Comparison of ENCODE assay signal across 16 cellular contexts in the genomic region with DNA sequence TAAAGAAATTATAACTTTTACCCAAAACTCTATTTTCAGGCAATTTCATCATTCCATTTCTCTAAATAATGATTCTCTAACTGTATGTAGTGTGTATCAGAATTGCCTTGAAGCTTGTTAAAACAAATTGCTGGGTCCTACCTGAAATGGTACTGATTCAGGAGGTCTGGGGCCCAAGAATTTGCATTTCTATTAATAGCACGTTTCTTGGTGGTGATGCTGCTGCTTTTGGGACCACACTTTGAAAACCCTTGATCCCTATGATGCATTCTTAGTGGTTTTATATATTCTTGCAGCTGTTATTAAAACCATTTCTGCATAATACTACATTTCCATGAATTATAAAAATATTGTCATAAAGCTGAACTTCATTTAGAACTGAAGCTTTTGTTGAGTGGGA.
DNase-seq lines count a peak whose midpoint lies in the region; ATAC-seq and TF ChIP-seq lines count a peak whose summit lies in the region.
"Had no signal": no experiment of that assay in that cellular context is flagged by ENCODE, and none has a peak within 500 bp of the region (broad histone marks: within the 10 kb centered on the region; RNA-seq: fewer than 3 reads in every experiment).

No MANE protein-coding gene starts in this region.

- H3K4me1 ChIP-seq in left ventricle myocardium inferior (peaks cover 75% of the 10 kb centered on the region), HAP-1 (peaks cover 5% of the 10 kb centered on the region)
- H3K4me1 ChIP-seq: breast epithelium had no signal

- DNase-seq in left ventricle myocardium inferior (no peak), left ventricle myocardium superior (no peak), LHCN-M2 (ENCODE audit: low read depth) (peak; percentile 60), coronary artery (ENCODE audit: low spot score) (peak; percentile 19), NK-92 (lab: John Stamatoyannopoulos, UW; ENCODE audit: unreplicated experiment) (no peak), GM13976 (ENCODE audit: low spot score) (no peak), HAP-1 (ENCODE audit: low spot score in 2 of 2) (no peak)
- no peak for DNase-seq in stimulated activated naive CD8-positive, alpha-beta T cell treated with anti-CD3 and anti-CD28 coated beads, Interleukin-15, amount 100 ng/mL, for 72 hours
- DNase-seq: activated CD8-positive, alpha-beta memory T cell treated with anti-CD3 and anti-CD28 coated beads for 24 hours; activated gamma-delta T cell; NCI-H1694 treated with DMSO at 0.1 percent for 48 hours; NCI-H446 treated with DMSO at 0.1 percent for 48 hours; posterior cingulate gyrus; stimulated activated CD4-positive, alpha-beta T cell treated with anti-CD3 and anti-CD28 coated beads, Interleukin-15, amount 100 ng/mL, for 24 hours had no signal

- H3K4me3 ChIP-seq in left ventricle myocardium inferior, result no peak overlapping the region
- H3K4me3 ChIP-seq in coronary artery, result no peak overlapping the region
- no peak overlapping the region for H3K4me3 ChIP-seq in HAP-1
- H3K4me3 ChIP-seq: breast epithelium, hepatocyte had no signal

- ATAC-seq in left ventricle myocardium superior, result no peak
- ATAC-seq in stimulated activated naive CD8-positive, alpha-beta T cell treated with anti-CD3 and anti-CD28 coated beads, Interleukin-15, amount 100 ng/mL, for 72 hours, result no peak

- in situ Hi-C loops in GM13976 (cut with MboI; ENCODE audit: low sequenced_read_pairs, unreplicated experiment), result no loop called here
- in situ Hi-C loops in HAP-1 (cut with MboI; ENCODE audit: low sequenced_read_pairs), result no loop called here

- H3K36me3 ChIP-seq in left ventricle myocardium inferior, result peaks cover 15% of the 10 kb centered on the region
- no peaks in the 10 kb centered on the region for H3K36me3 ChIP-seq in HAP-1 (replicated peaks)

- H3K27ac Mint-ChIP-seq in stimulated activated naive CD8-positive, alpha-beta T cell treated with anti-CD3 and anti-CD28 coated beads, Interleukin-15, amount 100 ng/mL, for 72 hours, result peak overlapping the region in 1 of 2 donors; percentile 88

- H3K9me3 Mint-ChIP-seq in stimulated activated naive CD8-positive, alpha-beta T cell treated with anti-CD3 and anti-CD28 coated beads, Interleukin-15, amount 100 ng/mL, for 72 hours, result peaks cover 10 to 13% of the 10 kb centered on the region in 2 donors

- TF ChIP-seq CTCF in left ventricle myocardium inferior (IDR thresholded peaks at IDR 0.05; ENCODE audit: borderline replicate concordance) (no peak), coronary artery (IDR thresholded peaks at IDR 0.05) (no peak), GM13976 (IDR thresholded peaks at IDR 0.05; ENCODE audit: borderline replicate concordance, control extremely low read depth, extremely low read depth, insufficient read depth, missing control alignments) (no peak)

- peaks cover 9% of the 10 kb centered on the region for H3K9me3 ChIP-seq in left ventricle myocardium inferior (replicated peaks)
- H3K9me3 ChIP-seq in HAP-1, result no peaks in the 10 kb centered on the region; the same call in 1 of the 2 replicates

- H3K4me3 Mint-ChIP-seq in stimulated activated naive CD8-positive, alpha-beta T cell treated with anti-CD3 and anti-CD28 coated beads, Interleukin-15, amount 100 ng/mL, for 72 hours, result peak overlapping the region; percentile 22 to 60

- intact Hi-C loops in left ventricle myocardium inferior (cut with micrococcal nuclease) (loop anchor here (10.0 kb wide), 1 partner anchor 91 kb away; no protein-coding TSS in a partner anchor), left ventricle myocardium superior (cut with micrococcal nuclease) (no loop called here)

- H3K4me1 Mint-ChIP-seq in stimulated activated naive CD8-positive, alpha-beta T cell treated with anti-CD3 and anti-CD28 coated beads, Interleukin-15, amount 100 ng/mL, for 72 hours, result peaks cover 88% of the 10 kb centered on the region

- H3K27me3 ChIP-seq in left ventricle myocardium inferior (ENCODE audit: low read depth) (no peaks in the 10 kb centered on the region), HAP-1 (ENCODE audit: low read depth) (no peaks in the 10 kb centered on the region)
- H3K27me3 ChIP-seq: breast epithelium, hepatocyte had no signal

- H3K27me3 Mint-ChIP-seq in stimulated activated naive CD8-positive, alpha-beta T cell treated with anti-CD3 and anti-CD28 coated beads, Interleukin-15, amount 100 ng/mL, for 72 hours, result no peaks in the 10 kb centered on the region

- peak overlapping the region; percentile 69 for H3K27ac ChIP-seq in left ventricle myocardium inferior (replicated peaks)
- H3K27ac ChIP-seq in coronary artery, result peak overlapping the region; percentile 54 to 66
- H3K27ac ChIP-seq: breast epithelium, hepatocyte had no signal

Comparison
In these comparisons a context has a peak if more than half of its experiments do, and no peak if none do; other contexts are left out.
1. DNase-seq: peak in LHCN-M2 (single experiment) and coronary artery (single experiment); none in left ventricle myocardium inferior (single experiment), left ventricle myocardium superior (single experiment), stimulated activated naive CD8-positive, alpha-beta T cell treated with anti-CD3 and anti-CD28 coated beads, Interleukin-15, amount 100 ng/mL, for 72 hours (0 of 2), NK-92 (single experiment), GM13976 (single experiment) and HAP-1 (0 of 2).